Comparison of ENCODE assay signal across 18 cellular contexts in genomic region chr2:230921806-230922595, GRCh38. TPM values are rescaled to one million over a fixed set of nuclear protein-coding genes. Genes with fewer than 3 reads are reported as not detected.
DNase-seq lines count a peak whose midpoint lies in the region; ATAC-seq, FAIRE-seq and TF ChIP-seq lines count a peak whose summit lies in the region.
"Had no signal": no experiment of that assay in that cellular context is flagged by ENCODE, and none has a peak within 500 bp of the region (broad histone marks: within the 10 kb centered on the region; RNA-seq: fewer than 3 reads in every experiment).

No MANE protein-coding gene starts in this region.

- no peak overlapping the region for H3K9ac ChIP-seq in H1 (replicated peaks in 1 of 4; ENCODE audit: extremely low read depth in 1 of 4, low read depth in 3 of 4, low read length in 3 of 4)

- no peak overlapping the region for H3K4ac ChIP-seq in H1 (replicated peaks; ENCODE audit: insufficient read length, low read depth, low read length)

- H3K4me1 Mint-ChIP-seq in activated naive CD4-positive, alpha-beta T cell treated with anti-CD3 and anti-CD28 coated beads, Interleukin-2, amount 10 ng/mL, durations not matched to agents 7 days and 5 days = peaks cover 45% of the 10 kb centered on the region
- peaks cover 42% of the 10 kb centered on the region for H3K4me1 Mint-ChIP-seq in T-helper 2 cell treated with Interferon-gamma antibody and Interleukin-4, amounts not matched to agents 5 μg/mL and 100 μg/mL, for 36 hours (ENCODE audit: low read depth)
- peaks cover 55% of the 10 kb centered on the region for H3K4me1 Mint-ChIP-seq in activated CD4-positive, alpha-beta T cell treated with anti-CD3 and anti-CD28 coated beads, Interleukin-2, amount 10 ng/mL, durations not matched to agents 7 days and 5 days

- no peak overlapping the region for H3K4me2 ChIP-seq in H1 (ENCODE audit: insufficient read depth in 1 of 2, low read depth in 2 of 2, low read length in 2 of 2)

- H3K27ac ChIP-seq in H1 (ENCODE audit: low read depth, low read length) (no peak overlapping the region), upper lobe of right lung (no peak overlapping the region)
- H3K27ac ChIP-seq: breast epithelium, VCaP had no signal

- no peak overlapping the region for H3K27ac Mint-ChIP-seq in activated naive CD4-positive, alpha-beta T cell treated with anti-CD3 and anti-CD28 coated beads, Interleukin-2, amount 10 ng/mL, durations not matched to agents 7 days and 5 days
- H3K27ac Mint-ChIP-seq in T-helper 2 cell treated with Interferon-gamma antibody and Interleukin-4, amounts not matched to agents 5 μg/mL and 100 μg/mL, for 36 hours = peak overlapping the region; percentile 19
- no peak overlapping the region for H3K27ac Mint-ChIP-seq in activated CD4-positive, alpha-beta T cell treated with anti-CD3 and anti-CD28 coated beads, Interleukin-2, amount 10 ng/mL, durations not matched to agents 7 days and 5 days

- TF ChIP-seq CTCF in H1 (IDR thresholded peaks at IDR 0.05; ENCODE audit: control extremely low read depth in 1 of 3, insufficient read depth in 1 of 3, low read depth in 1 of 3, low read length in 3 of 3) (no peak), upper lobe of right lung (IDR thresholded peaks at IDR 0.05) (no peak)

- no peaks in the 10 kb centered on the region for H3K79me2 ChIP-seq in H1 (ENCODE audit: control insufficient read depth in 1 of 2, insufficient read depth in 2 of 2, low read length in 2 of 2)

- no peaks in the 10 kb centered on the region for H3K27me3 ChIP-seq in H1 (replicated peaks in 1 of 4; ENCODE audit: control insufficient read depth in 3 of 4, extremely low read depth in 1 of 4, insufficient read depth in 3 of 4, low read length in 3 of 4)
- no peaks in the 10 kb centered on the region for H3K27me3 ChIP-seq in upper lobe of right lung
- H3K27me3 ChIP-seq: breast epithelium had no signal

- ATAC-seq in upper lobe of right lung (peak; percentile 24), HG02759 (IDR thresholded peaks at IDR 0.05; ENCODE audit: unreplicated experiment) (no peak)
- ATAC-seq: Panc1 had no signal

- H3K18ac ChIP-seq in H1 (ENCODE audit: extremely low read depth, low read length) = peak overlapping the region; percentile 24; the same call in 1 of the 2 replicates

- H4K20me1 ChIP-seq in H1 (replicated peaks in 1 of 2; ENCODE audit: control insufficient read depth in 1 of 2, insufficient read depth in 2 of 2, low read length in 2 of 2) = no peaks in the 10 kb centered on the region

- no peak overlapping the region for H4K8ac ChIP-seq in H1 (ENCODE audit: extremely low read depth, insufficient read depth, low read length)

- no peaks in the 10 kb centered on the region for H3K9me3 ChIP-seq in H1 (ENCODE audit: insufficient read depth in 2 of 2, low read depth in 1 of 2, low read length in 1 of 2)
- no peaks in the 10 kb centered on the region for H3K9me3 ChIP-seq in upper lobe of right lung
- H3K9me3 ChIP-seq: breast epithelium had no signal

- no peak for TF ChIP-seq RAD21 in H1 (IDR thresholded peaks at IDR 0.05 in 1 of 2, conservative IDR thresholded peaks at IDR 0.05 in 1 of 2; ENCODE audit: low read depth in 2 of 2, low read length in 2 of 2)

- no peak overlapping the region for H3K4me3 Mint-ChIP-seq in activated naive CD4-positive, alpha-beta T cell treated with anti-CD3 and anti-CD28 coated beads, Interleukin-2, amount 10 ng/mL, durations not matched to agents 7 days and 5 days
- H3K4me3 Mint-ChIP-seq in T-helper 2 cell treated with Interferon-gamma antibody and Interleukin-4, amounts not matched to agents 5 μg/mL and 100 μg/mL, for 36 hours = no peak overlapping the region
- no peak overlapping the region for H3K4me3 Mint-ChIP-seq in activated CD4-positive, alpha-beta T cell treated with anti-CD3 and anti-CD28 coated beads, Interleukin-2, amount 10 ng/mL, durations not matched to agents 7 days and 5 days

- no peaks in the 10 kb centered on the region for H3K9me3 Mint-ChIP-seq in activated naive CD4-positive, alpha-beta T cell treated with anti-CD3 and anti-CD28 coated beads, Interleukin-2, amount 10 ng/mL, durations not matched to agents 7 days and 5 days
- H3K9me3 Mint-ChIP-seq in T-helper 2 cell treated with Interferon-gamma antibody and Interleukin-4, amounts not matched to agents 5 μg/mL and 100 μg/mL, for 36 hours = no peaks in the 10 kb centered on the region
- H3K9me3 Mint-ChIP-seq in activated CD4-positive, alpha-beta T cell treated with anti-CD3 and anti-CD28 coated beads, Interleukin-2, amount 10 ng/mL, durations not matched to agents 7 days and 5 days = no peaks in the 10 kb centered on the region

- no peaks in the 10 kb centered on the region for H3K36me3 ChIP-seq in H1 (ENCODE audit: control insufficient read depth in 2 of 4, insufficient read depth in 4 of 4, low read length in 3 of 4)
- no peaks in the 10 kb centered on the region for H3K36me3 ChIP-seq in upper lobe of right lung
- H3K36me3 ChIP-seq: breast epithelium had no signal

- no peak overlapping the region for H2BK12ac ChIP-seq in H1 (ENCODE audit: low read depth, low read length)

- H3K27me3 Mint-ChIP-seq in activated naive CD4-positive, alpha-beta T cell treated with anti-CD3 and anti-CD28 coated beads, Interleukin-2, amount 10 ng/mL, durations not matched to agents 7 days and 5 days = peaks cover 10% of the 10 kb centered on the region
- H3K27me3 Mint-ChIP-seq in T-helper 2 cell treated with Interferon-gamma antibody and Interleukin-4, amounts not matched to agents 5 μg/mL and 100 μg/mL, for 36 hours (ENCODE audit: low read depth) = peaks cover 36% of the 10 kb centered on the region
- peaks cover 5% of the 10 kb centered on the region for H3K27me3 Mint-ChIP-seq in activated CD4-positive, alpha-beta T cell treated with anti-CD3 and anti-CD28 coated beads, Interleukin-2, amount 10 ng/mL, durations not matched to agents 7 days and 5 days

- no peak overlapping the region for H3K56ac ChIP-seq in H1 (replicated peaks; ENCODE audit: insufficient read length, low read depth, low read length)

- H3K23ac ChIP-seq in H1 (ENCODE audit: insufficient read length) = no peak overlapping the region

- intact Hi-C loops in upper lobe of right lung (cut with DNase I) = no loop called here

- no peak overlapping the region for H2BK5ac ChIP-seq in H1 (ENCODE audit: low read depth, low read length)

- peak overlapping the region; percentile 64; the same call in 1 of the 2 replicates for H2AFZ ChIP-seq in H1 (ENCODE audit: low read length)

- H2AK5ac ChIP-seq in H1 (ENCODE audit: low read depth, low read length) = 0 out of 2 replicates have a peak overlapping the region, but pooled peaks have one; percentile 16

- CTCF ChIA-PET in activated naive CD4-positive, alpha-beta T cell treated with anti-CD3 and anti-CD28 coated beads, Interleukin-2, amount 10 ng/mL, durations not matched to agents 7 days and 5 days (lab: Charles Lee) = interaction anchor here (1.0 to 1.7 kb wide), 2 partner anchors 10 to 63 kb away, joined by 3 to 7 read pairs; no protein-coding TSS in a partner anchor
- CTCF ChIA-PET in H1 (lab: Charles Lee; ENCODE audit: partially characterized antibody) = interaction anchor here (1.4 to 15.3 kb wide), 2 partner anchors 18 to 90 kb away, joined by 3 to 332 read pairs; no protein-coding TSS in a partner anchor
- CTCF ChIA-PET in activated CD4-positive, alpha-beta T cell treated with anti-CD3 and anti-CD28 coated beads, Interleukin-2, amount 10 ng/mL, durations not matched to agents 7 days and 5 days (lab: Charles Lee) = no interaction called here

- no peak for TF ChIP-seq POLR2A in H1 (IDR thresholded peaks at IDR 0.05; ENCODE audit: control extremely low read depth in 1 of 2, low read depth in 2 of 2, low read length in 2 of 2)

- H3K79me1 ChIP-seq in H1 (ENCODE audit: low read depth, low read length) = no peaks in the 10 kb centered on the region

- H4K5ac ChIP-seq in H1 (ENCODE audit: insufficient read length, low read depth, low read length) = no peak overlapping the region

- TF ChIP-seq EP300 in H1 (IDR thresholded peaks at IDR 0.05; ENCODE audit: borderline replicate concordance in 1 of 2, low read depth in 2 of 2, low read length in 2 of 2) = no peak

- POLR2A ChIA-PET in H1 (lab: Charles Lee; ENCODE audit: partially characterized antibody) = no interaction called here
- POLR2A ChIA-PET in activated CD4-positive, alpha-beta T cell treated with anti-CD3 and anti-CD28 coated beads, Interleukin-2, amount 10 ng/mL, durations not matched to agents 7 days and 5 days (lab: Charles Lee) = no interaction called here

- no peaks in the 10 kb centered on the region for H3K23me2 ChIP-seq in H1 (ENCODE audit: low read depth, low read length)

- H3K14ac ChIP-seq in H1 (ENCODE audit: insufficient read length) = no peak overlapping the region

- H2BK20ac ChIP-seq in H1 (ENCODE audit: low read length) = no peak overlapping the region

- no peak overlapping the region for H3K4me3 ChIP-seq in H1 (ENCODE audit: extremely low read depth in 1 of 4, insufficient read depth in 2 of 4, low read depth in 3 of 4, low read length in 4 of 4)
- no peak overlapping the region for H3K4me3 ChIP-seq in upper lobe of right lung
- H3K4me3 ChIP-seq: breast epithelium had no signal

- no peak overlapping the region for H2BK120ac ChIP-seq in H1 (replicated peaks; ENCODE audit: low read depth, low read length)

- no peak overlapping the region; the same call in 1 of the 2 replicates for H2BK15ac ChIP-seq in H1 (ENCODE audit: low read length)

- peak; percentile 7 for FAIRE-seq in H1 (lab: Jason Lieb, UNC)

- no peaks in the 10 kb centered on the region for H3K36me3 Mint-ChIP-seq in activated naive CD4-positive, alpha-beta T cell treated with anti-CD3 and anti-CD28 coated beads, Interleukin-2, amount 10 ng/mL, durations not matched to agents 7 days and 5 days
- peaks cover 3% of the 10 kb centered on the region for H3K36me3 Mint-ChIP-seq in T-helper 2 cell treated with Interferon-gamma antibody and Interleukin-4, amounts not matched to agents 5 μg/mL and 100 μg/mL, for 36 hours (ENCODE audit: low read depth)
- no peaks in the 10 kb centered on the region for H3K36me3 Mint-ChIP-seq in activated CD4-positive, alpha-beta T cell treated with anti-CD3 and anti-CD28 coated beads, Interleukin-2, amount 10 ng/mL, durations not matched to agents 7 days and 5 days (ENCODE audit: low read depth)

- H4K91ac ChIP-seq in H1 (replicated peaks; ENCODE audit: insufficient read length, low read length) = no peak overlapping the region

- 85% methylated on average over 11 of the region's 11 CpGs; no CpG with 5 or more reads in 1 of the 2 experiments for WGBS in H1 (ENCODE audit: extremely low coverage in 1 of 2, insufficient coverage in 1 of 2, insufficient read length in 1 of 2, insufficient replicate concordance in 2 of 2, low coverage in 1 of 2, low lambda C conversion rate in 2 of 2, missing lambda C conversion rate in 1 of 2), 2 experiments

- peak; percentile 15 for DNase-seq in activated naive CD4-positive, alpha-beta T cell treated with anti-CD3 and anti-CD28 coated beads, Interleukin-2, amount 10 ng/mL, durations not matched to agents 7 days and 5 days
- no peak for DNase-seq in activated naive CD4-positive, alpha-beta T cell (lab: John Stamatoyannopoulos, UW)
- DNase-seq in T-helper 2 cell treated with Interferon-gamma antibody and Interleukin-4, amounts not matched to agents 5 μg/mL and 100 μg/mL, for 36 hours (ENCODE audit: low spot score) = no peak
- no peak for DNase-seq in H1 (ENCODE audit: low read depth in 1 of 2, low spot score in 2 of 2)
- no peak for DNase-seq in upper lobe of right lung
- DNase-seq in activated CD4-positive, alpha-beta T cell treated with anti-CD3 and anti-CD28 coated beads, Interleukin-2, amount 50 U/mL, for 48 hours = no peak
- no peak for DNase-seq in activated CD4-positive, alpha-beta T cell treated with anti-CD3 and anti-CD28 coated beads, Interleukin-2, amount 10 ng/mL, durations not matched to agents 7 days and 5 days
- DNase-seq: Calu3; effector memory CD4-positive, alpha-beta T cell; GDM1; hypothalamus; NCI-H1930 had no signal

- peaks cover 0 to 3% (median 2%) of the 10 kb centered on the region in 4 experiments; a peak in 2 of 7 replicates for H3K4me1 ChIP-seq in H1 (replicated peaks in 1 of 4; ENCODE audit: control insufficient read depth in 3 of 4, insufficient read depth in 4 of 4, low read length in 3 of 4)
- no peaks in the 10 kb centered on the region for H3K4me1 ChIP-seq in upper lobe of right lung
- H3K4me1 ChIP-seq: breast epithelium had no signal

RNA-seq across cellular contexts. Expression of gene GPR55, which starts 3.0 kb away (rescaled TPM):
- total RNA-seq in H1 (2021; fragmentation: NEBNext Ultra II Directional; extraction: Animal tissue kit (Norgen Biotek cat#: 25700)) = not detected in 2 replicates
- not detected in 2 replicates for polyA plus RNA-seq in H1 (2011; rRNA removed)
- not detected for polyA plus RNA-seq in H1 (2011; cell fraction: cytosol; rRNA removed)
- not detected for polyA plus RNA-seq in H1 (2011; cell fraction: nucleus; rRNA removed)
- not detected in 4 replicates for polyA plus RNA-seq in H1 (2012, experiment 1 of 2)
- polyA plus RNA-seq in H1 (2012, experiment 2 of 2) = not detected
- polyA plus RNA-seq in H1 (2013, experiment 1 of 2) = not detected
- polyA plus RNA-seq in H1 (2013, experiment 2 of 2) = not detected
- not detected in 2 replicates for polyA minus RNA-seq in H1 (2011; rRNA and poly(A)+ RNA removed)
- polyA minus RNA-seq in H1 (2011; cell fraction: cytosol; rRNA and poly(A)+ RNA removed) = not detected
- polyA minus RNA-seq in H1 (2011; cell fraction: nucleus; rRNA and poly(A)+ RNA removed) = not detected
- 1.2 TPM for total RNA-seq in upper lobe of right lung
- total RNA-seq in activated CD4-positive, alpha-beta T cell treated with anti-CD3 and anti-CD28 coated beads, Interleukin-2, amount 10 ng/mL, durations not matched to agents 7 days and 5 days = 1 to 10 TPM; 9.2 to 9.4 TPM
- total RNA-seq: Calu3, HT-29 had no signal
- polyA plus RNA-seq: AG04450 had no signal

RNA-seq across cellular contexts. Expression of gene ITM2C, which starts 57.3 kb away (rescaled TPM):
- total RNA-seq in H1 (2021; fragmentation: NEBNext Ultra II Directional; extraction: Animal tissue kit (Norgen Biotek cat#: 25700)) = 362 and 367 TPM in 2 replicates
- 742 and 889 TPM in 2 replicates for polyA plus RNA-seq in H1 (2011; rRNA removed)
- 714 TPM for polyA plus RNA-seq in H1 (2011; cell fraction: cytosol; rRNA removed)
- polyA plus RNA-seq in H1 (2011; cell fraction: nucleus; rRNA removed) = 967 TPM
- 466 to 565 TPM (median 504 TPM) in 4 replicates for polyA plus RNA-seq in H1 (2012, experiment 1 of 2)
- polyA plus RNA-seq in H1 (2012, experiment 2 of 2) = 396 TPM
- 442 TPM for polyA plus RNA-seq in H1 (2013, experiment 1 of 2)
- 531 TPM for polyA plus RNA-seq in H1 (2013, experiment 2 of 2)
- 807 and 840 TPM in 2 replicates for polyA minus RNA-seq in H1 (2011; rRNA and poly(A)+ RNA removed)
- 239 TPM for polyA minus RNA-seq in H1 (2011; cell fraction: cytosol; rRNA and poly(A)+ RNA removed)
- 131 TPM for polyA minus RNA-seq in H1 (2011; cell fraction: nucleus; rRNA and poly(A)+ RNA removed)
- 25.0 TPM for total RNA-seq in upper lobe of right lung
- total RNA-seq in activated CD4-positive, alpha-beta T cell treated with anti-CD3 and anti-CD28 coated beads, Interleukin-2, amount 10 ng/mL, durations not matched to agents 7 days and 5 days = 10 to 100 TPM; 29.4 to 30.4 TPM

Comparison
In these comparisons a context has a peak if more than half of its experiments do, and no peak if none do; other contexts are left out.
1. RNA of gene ITM2C, which starts 57.3 kb away (total RNA-seq): 362 to 367 TPM in H1; 29.4 to 30.4 TPM in activated CD4-positive, alpha-beta T cell treated with anti-CD3 and anti-CD28 coated beads, Interleukin-2, amount 10 ng/mL, durations not matched to agents 7 days and 5 days and 25.0 TPM in upper lobe of right lung (single experiment); every median in the first group is over 10 times any median in the second.